1 cellular context compared by ENCODE assay signal in the genomic region with DNA sequence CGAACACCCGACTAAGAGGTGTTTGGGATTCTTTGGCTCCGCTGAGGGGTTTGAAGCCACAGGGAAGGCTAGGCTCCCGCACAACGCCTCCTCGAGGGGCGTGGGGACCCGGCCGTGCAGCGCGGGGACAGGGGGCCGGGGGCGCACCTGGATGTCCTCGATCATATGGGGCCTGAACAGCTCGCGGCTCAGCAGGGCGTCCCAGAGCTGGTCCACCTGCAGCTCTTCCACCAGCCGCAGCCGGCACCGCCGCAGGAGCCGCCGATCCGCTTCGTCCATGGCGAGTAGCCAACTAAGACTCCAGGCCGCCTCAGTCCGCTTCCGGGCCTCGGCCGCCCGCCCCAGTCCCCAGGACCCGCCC.
TF ChIP-seq lines count a peak whose summit lies in the region.

Gene CASP9, minus strand, starts transcription at position 294 of the 361 bp plus-strand sequence. Its CDS starts 15 bp downstream, at position 279.

TF ChIP-seq in GM12878, 131 proteins besides CTCF, POLR2A, EP300 and RAD21 (continued from another document):
- TF ChIP-seq, protein P1, sequence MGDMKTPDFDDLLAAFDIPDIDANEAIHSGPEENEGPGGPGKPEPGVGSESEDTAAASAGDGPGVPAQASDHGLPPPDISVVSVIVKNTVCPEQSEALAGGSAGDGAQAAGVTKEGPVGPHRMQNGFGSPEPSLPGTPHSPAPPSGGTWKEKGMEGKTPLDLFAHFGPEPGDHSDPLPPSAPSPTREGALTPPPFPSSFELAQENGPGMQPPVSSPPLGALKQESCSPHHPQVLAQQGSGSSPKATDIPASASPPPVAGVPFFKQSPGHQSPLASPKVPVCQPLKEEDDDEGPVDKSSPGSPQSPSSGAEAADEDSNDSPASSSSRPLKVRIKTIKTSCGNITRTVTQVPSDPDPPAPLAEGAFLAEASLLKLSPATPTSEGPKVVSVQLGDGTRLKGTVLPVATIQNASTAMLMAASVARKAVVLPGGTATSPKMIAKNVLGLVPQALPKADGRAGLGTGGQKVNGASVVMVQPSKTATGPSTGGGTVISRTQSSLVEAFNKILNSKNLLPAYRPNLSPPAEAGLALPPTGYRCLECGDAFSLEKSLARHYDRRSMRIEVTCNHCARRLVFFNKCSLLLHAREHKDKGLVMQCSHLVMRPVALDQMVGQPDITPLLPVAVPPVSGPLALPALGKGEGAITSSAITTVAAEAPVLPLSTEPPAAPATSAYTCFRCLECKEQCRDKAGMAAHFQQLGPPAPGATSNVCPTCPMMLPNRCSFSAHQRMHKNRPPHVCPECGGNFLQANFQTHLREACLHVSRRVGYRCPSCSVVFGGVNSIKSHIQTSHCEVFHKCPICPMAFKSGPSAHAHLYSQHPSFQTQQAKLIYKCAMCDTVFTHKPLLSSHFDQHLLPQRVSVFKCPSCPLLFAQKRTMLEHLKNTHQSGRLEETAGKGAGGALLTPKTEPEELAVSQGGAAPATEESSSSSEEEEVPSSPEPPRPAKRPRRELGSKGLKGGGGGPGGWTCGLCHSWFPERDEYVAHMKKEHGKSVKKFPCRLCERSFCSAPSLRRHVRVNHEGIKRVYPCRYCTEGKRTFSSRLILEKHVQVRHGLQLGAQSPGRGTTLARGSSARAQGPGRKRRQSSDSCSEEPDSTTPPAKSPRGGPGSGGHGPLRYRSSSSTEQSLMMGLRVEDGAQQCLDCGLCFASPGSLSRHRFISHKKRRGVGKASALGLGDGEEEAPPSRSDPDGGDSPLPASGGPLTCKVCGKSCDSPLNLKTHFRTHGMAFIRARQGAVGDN (IDR thresholded peaks at IDR 0.05): peak; percentile 62; the same call in 1 of the 2 replicates
- TF ChIP-seq YY1 (IDR thresholded peaks at IDR 0.05; ENCODE audit: low read depth, low read length) (0 out of 2 replicates have a peak, but pooled peaks have one; percentile 9), CEBPB (IDR thresholded peaks at IDR 0.05; ENCODE audit: borderline replicate concordance in 1 of 2, low read depth in 2 of 2, low read length in 2 of 2) (no peak), MTA3 (IDR thresholded peaks at IDR 0.05; ENCODE audit: borderline replicate concordance, low read length) (no peak), E4F1 (IDR thresholded peaks at IDR 0.05; ENCODE audit: borderline replicate concordance, partially characterized antibody) (no peak), NRF1 (conservative IDR thresholded peaks at IDR 0.05; ENCODE audit: low read depth, low read length) (no peak), STAT3 (IDR thresholded peaks at IDR 0.05; ENCODE audit: low read depth, low read length) (no peak), SMARCA5 (IDR thresholded peaks at IDR 0.05) (peak; percentile 58; the same call in 1 of the 2 replicates), LARP7 (IDR thresholded peaks at IDR 0.05) (peak; percentile 57; the same call in 1 of the 2 replicates), CREM (IDR thresholded peaks at IDR 0.05; ENCODE audit: low read depth) (no peak)
- TF ChIP-seq, protein P2, sequence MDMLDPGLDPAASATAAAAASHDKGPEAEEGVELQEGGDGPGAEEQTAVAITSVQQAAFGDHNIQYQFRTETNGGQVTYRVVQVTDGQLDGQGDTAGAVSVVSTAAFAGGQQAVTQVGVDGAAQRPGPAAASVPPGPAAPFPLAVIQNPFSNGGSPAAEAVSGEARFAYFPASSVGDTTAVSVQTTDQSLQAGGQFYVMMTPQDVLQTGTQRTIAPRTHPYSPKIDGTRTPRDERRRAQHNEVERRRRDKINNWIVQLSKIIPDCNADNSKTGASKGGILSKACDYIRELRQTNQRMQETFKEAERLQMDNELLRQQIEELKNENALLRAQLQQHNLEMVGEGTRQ (IDR thresholded peaks at IDR 0.05; ENCODE audit: borderline replicate concordance, low read depth, low read length): no peak
